Comparison of ENCODE assay signal across 31 cellular contexts in genomic region chr11:133011604-133012003, GRCh38.
"Had no signal": no experiment of that assay in that cellular context is flagged by ENCODE, and none has a peak within 500 bp of the region (broad histone marks: within the 10 kb centered on the region; RNA-seq: fewer than 3 reads in every experiment).

No MANE protein-coding gene starts in this region.

- H3K27me3 ChIP-seq: ascending aorta, cardiac muscle cell, colonic mucosa had no signal

- H3K4me1 ChIP-seq: ascending aorta, breast epithelium, colonic mucosa had no signal

- H3K27me3 Mint-ChIP-seq: activated CD4-positive, alpha-beta memory T cell treated with anti-CD3 and anti-CD28 coated beads, Interleukin-2, amount 10 ng/mL, durations not matched to agents 7 days and 5 days; activated CD4-positive, alpha-beta T cell treated with anti-CD3 and anti-CD28 coated beads, Interleukin-2, amount 10 ng/mL, durations not matched to agents 7 days and 5 days; activated naive CD4-positive, alpha-beta T cell treated with anti-CD3 and anti-CD28 coated beads, Interleukin-2, amount 10 ng/mL, durations not matched to agents 7 days and 5 days; activated naive CD8-positive, alpha-beta T cell treated with anti-CD3 and anti-CD28 coated beads, Interleukin-2, amount 10 ng/mL, durations not matched to agents 7 days and 5 days; activated T-cell treated with anti-CD3 and anti-CD28 coated beads, Interleukin-2, amount 50 U/mL, for 24 hours had no signal

- ATAC-seq: activated naive CD4-positive, alpha-beta T cell treated with anti-CD3 and anti-CD28 coated beads, Interleukin-2, amount 50 U/mL, for 72 hours; activated T-cell treated with anti-CD3 and anti-CD28 coated beads, Interleukin-2, amount 50 U/mL, for 72 hours; esophagus mucosa; T-helper 17 cell; WTC11 had no signal

- H3K27ac Mint-ChIP-seq: activated CD4-positive, alpha-beta memory T cell treated with anti-CD3 and anti-CD28 coated beads, Interleukin-2, amount 10 ng/mL, durations not matched to agents 7 days and 5 days; activated CD4-positive, alpha-beta T cell treated with anti-CD3 and anti-CD28 coated beads, Interleukin-2, amount 10 ng/mL, durations not matched to agents 7 days and 5 days; activated naive CD4-positive, alpha-beta T cell treated with anti-CD3 and anti-CD28 coated beads, Interleukin-2, amount 10 ng/mL, durations not matched to agents 7 days and 5 days; activated naive CD4-positive, alpha-beta T cell treated with anti-CD3 and anti-CD28 coated beads, Interleukin-2, amount 50 U/mL, for 72 hours; activated naive CD8-positive, alpha-beta T cell treated with anti-CD3 and anti-CD28 coated beads, Interleukin-2, amount 10 ng/mL, durations not matched to agents 7 days and 5 days; activated T-cell treated with anti-CD3 and anti-CD28 coated beads, Interleukin-2, amount 50 U/mL, for 24 hours; activated T-cell treated with anti-CD3 and anti-CD28 coated beads, Interleukin-2, amount 50 U/mL, for 72 hours; brain; T-helper 17 cell; T-helper 2 cell treated with Interferon-gamma antibody and Interleukin-4, amounts not matched to agents 5 μg/mL and 100 μg/mL, for 36 hours; WTC11 had no signal

- H3K4me1 Mint-ChIP-seq: activated CD4-positive, alpha-beta memory T cell treated with anti-CD3 and anti-CD28 coated beads, Interleukin-2, amount 10 ng/mL, durations not matched to agents 7 days and 5 days; activated CD4-positive, alpha-beta T cell treated with anti-CD3 and anti-CD28 coated beads, Interleukin-2, amount 10 ng/mL, durations not matched to agents 7 days and 5 days; activated naive CD4-positive, alpha-beta T cell treated with anti-CD3 and anti-CD28 coated beads, Interleukin-2, amount 10 ng/mL, durations not matched to agents 7 days and 5 days; activated naive CD8-positive, alpha-beta T cell treated with anti-CD3 and anti-CD28 coated beads, Interleukin-2, amount 10 ng/mL, durations not matched to agents 7 days and 5 days; brain; T-helper 17 cell had no signal

- H3K36me3 ChIP-seq: ascending aorta, breast epithelium, cardiac muscle cell, colonic mucosa had no signal

- H3K36me3 Mint-ChIP-seq: activated naive CD4-positive, alpha-beta T cell treated with anti-CD3 and anti-CD28 coated beads, Interleukin-2, amount 10 ng/mL, durations not matched to agents 7 days and 5 days; activated naive CD4-positive, alpha-beta T cell treated with anti-CD3 and anti-CD28 coated beads, Interleukin-2, amount 50 U/mL, for 72 hours; activated naive CD8-positive, alpha-beta T cell treated with anti-CD3 and anti-CD28 coated beads, Interleukin-2, amount 10 ng/mL, durations not matched to agents 7 days and 5 days; brain; WTC11 had no signal

- H3K9me3 Mint-ChIP-seq: activated CD4-positive, alpha-beta memory T cell treated with anti-CD3 and anti-CD28 coated beads, Interleukin-2, amount 10 ng/mL, durations not matched to agents 7 days and 5 days; activated CD4-positive, alpha-beta T cell treated with anti-CD3 and anti-CD28 coated beads, Interleukin-2, amount 10 ng/mL, durations not matched to agents 7 days and 5 days; activated naive CD4-positive, alpha-beta T cell treated with anti-CD3 and anti-CD28 coated beads, Interleukin-2, amount 10 ng/mL, durations not matched to agents 7 days and 5 days; activated naive CD8-positive, alpha-beta T cell treated with anti-CD3 and anti-CD28 coated beads, Interleukin-2, amount 10 ng/mL, durations not matched to agents 7 days and 5 days; activated T-cell treated with anti-CD3 and anti-CD28 coated beads, Interleukin-2, amount 50 U/mL, for 24 hours; brain; T-helper 2 cell treated with Interferon-gamma antibody and Interleukin-4, amounts not matched to agents 5 μg/mL and 100 μg/mL, for 36 hours had no signal

- H3K27ac ChIP-seq: ascending aorta, breast epithelium, cardiac muscle cell, colonic mucosa, epithelial cell of prostate, VCaP had no signal

- H3K9me3 ChIP-seq: ascending aorta, breast epithelium, colonic mucosa had no signal

- H3K4me3 Mint-ChIP-seq: activated CD4-positive, alpha-beta memory T cell treated with anti-CD3 and anti-CD28 coated beads, Interleukin-2, amount 10 ng/mL, durations not matched to agents 7 days and 5 days; activated CD4-positive, alpha-beta T cell treated with anti-CD3 and anti-CD28 coated beads, Interleukin-2, amount 10 ng/mL, durations not matched to agents 7 days and 5 days; activated naive CD4-positive, alpha-beta T cell treated with anti-CD3 and anti-CD28 coated beads, Interleukin-2, amount 10 ng/mL, durations not matched to agents 7 days and 5 days; activated naive CD8-positive, alpha-beta T cell treated with anti-CD3 and anti-CD28 coated beads, Interleukin-2, amount 10 ng/mL, durations not matched to agents 7 days and 5 days; activated T-cell treated with anti-CD3 and anti-CD28 coated beads, Interleukin-2, amount 50 U/mL, for 24 hours; activated T-cell treated with anti-CD3 and anti-CD28 coated beads, Interleukin-2, amount 50 U/mL, for 72 hours; brain; T-helper 17 cell; T-helper 2 cell treated with Interferon-gamma antibody and Interleukin-4, amounts not matched to agents 5 μg/mL and 100 μg/mL, for 36 hours; WTC11 had no signal

- DNase-seq: activated CD4-positive, alpha-beta memory T cell treated with anti-CD3 and anti-CD28 coated beads, Interleukin-2, amount 10 ng/mL, durations not matched to agents 7 days and 5 days; activated CD4-positive, alpha-beta T cell treated with anti-CD3 and anti-CD28 coated beads for 1 hour; activated CD4-positive, alpha-beta T cell treated with anti-CD3 and anti-CD28 coated beads for 4 hours; activated CD4-positive, alpha-beta T cell treated with anti-CD3 and anti-CD28 coated beads, Interleukin-2, amount 10 ng/mL, durations not matched to agents 7 days and 5 days; activated CD4-positive, alpha-beta T cell treated with anti-CD3 and anti-CD28 coated beads, Interleukin-2, amount 50 U/mL, for 4 hours; activated CD8-positive, alpha-beta memory T cell treated with anti-CD3 and anti-CD28 coated beads, Interleukin-2, amount 50 U/mL, for 48 hours; activated gamma-delta T cell; activated naive CD4-positive, alpha-beta T cell; activated naive CD4-positive, alpha-beta T cell treated with anti-CD3 and anti-CD28 coated beads, Interleukin-2, amount 10 ng/mL, durations not matched to agents 7 days and 5 days; activated naive CD8-positive, alpha-beta T cell treated with anti-CD3 and anti-CD28 coated beads, Interleukin-2, amount 10 ng/mL, durations not matched to agents 7 days and 5 days; activated T-cell treated with anti-CD3 and anti-CD28 coated beads for 4 hours; activated T-cell treated with anti-CD3 and anti-CD28 coated beads, Interleukin-2, amount 50 U/mL, for 24 hours; activated T-cell treated with anti-CD3 and anti-CD28 coated beads, Interleukin-2, amount 50 U/mL, for 72 hours; central memory CD4-positive, alpha-beta T cell; cerebellar nuclear complex; colonic mucosa; effector CD8-positive, alpha-beta T cell; foreskin fibroblast; T-helper 1 cell; T-helper 17 cell; T1000 had no signal

- H3K4me3 ChIP-seq: ascending aorta, breast epithelium, cardiac muscle cell, colonic mucosa had no signal
